ENCODE assay signal across 8 cellular contexts in the genomic region with DNA sequence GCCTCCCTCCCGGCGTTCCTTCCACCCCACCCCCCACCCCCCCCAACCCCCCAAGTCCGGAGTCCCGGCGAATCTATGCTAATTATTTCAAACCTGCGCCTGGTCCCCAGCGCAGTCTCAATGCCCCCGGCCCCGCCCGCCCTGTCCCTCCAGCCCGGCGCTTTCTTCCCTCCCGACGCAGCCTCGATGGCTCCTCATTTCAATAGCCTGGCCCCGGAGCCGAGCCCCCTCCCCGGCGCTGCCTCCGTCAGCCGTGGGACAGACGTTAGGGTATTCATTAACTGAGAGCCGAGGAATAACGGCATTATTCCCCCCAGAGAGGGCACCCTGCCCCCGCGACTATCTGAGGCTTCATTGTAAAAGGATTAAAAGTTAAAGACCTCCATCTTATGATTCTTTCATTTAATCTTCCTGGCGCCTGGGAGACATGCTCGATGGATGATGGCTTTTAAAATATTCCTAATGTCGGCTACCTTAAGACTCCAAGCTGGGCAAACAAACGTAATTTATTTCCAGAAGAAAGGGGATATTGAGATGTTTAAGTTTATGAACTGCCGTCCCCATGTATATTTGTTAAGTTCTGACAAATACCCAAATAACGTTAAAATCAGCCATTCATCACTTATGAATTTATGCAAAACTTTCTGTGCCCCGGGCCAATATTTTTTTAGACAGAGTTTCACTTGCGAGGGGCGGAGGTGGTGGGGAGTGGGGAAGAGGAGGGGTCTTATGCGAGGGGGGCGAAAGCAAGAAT. TPM values are rescaled to one million over a fixed set of nuclear protein-coding genes. Genes with fewer than 3 reads are reported as not detected.
A peak's percentile ranks its signal among the peaks of the same experiment; 100 is the strongest.
DNase-seq lines count a peak whose midpoint lies in the region; ATAC-seq, FAIRE-seq and TF ChIP-seq lines count a peak whose summit lies in the region.

No MANE protein-coding gene starts in this region.

- H3K36me3 ChIP-seq in cardiac muscle cell (no peaks in the 10 kb centered on the region), kidney (ENCODE audit: control insufficient read depth in 1 of 2, insufficient read depth in 2 of 2, low read length in 2 of 2) (no peaks in the 10 kb centered on the region)

- H3K27me3 ChIP-seq in cardiac muscle cell, result no peaks in the 10 kb centered on the region

- H3K4me3 Mint-ChIP-seq in activated T-cell treated with anti-CD3 and anti-CD28 coated beads, Interleukin-2, amount 50 U/mL, for 4 hours, result peak overlapping the region; percentile 75
- peak overlapping the region; percentile 87 for H3K4me3 Mint-ChIP-seq in type B pancreatic cell

- peaks cover 62% of the 10 kb centered on the region for H3K4me1 Mint-ChIP-seq in activated T-cell treated with anti-CD3 and anti-CD28 coated beads, Interleukin-2, amount 50 U/mL, for 4 hours (ENCODE audit: low read depth)
- peaks cover 20% of the 10 kb centered on the region for H3K4me1 Mint-ChIP-seq in type B pancreatic cell (ENCODE audit: unreplicated experiment)

- peak overlapping the region; percentile 67 for H3K4me3 ChIP-seq in cardiac muscle cell
- H3K4me3 ChIP-seq in kidney (ENCODE audit: low read length in 2 of 2), result peak overlapping the region; percentile 42 to 52

- no peaks in the 10 kb centered on the region for H3K36me3 Mint-ChIP-seq in activated T-cell treated with anti-CD3 and anti-CD28 coated beads, Interleukin-2, amount 50 U/mL, for 4 hours (ENCODE audit: insufficient read depth)
- no peaks in the 10 kb centered on the region for H3K36me3 Mint-ChIP-seq in type B pancreatic cell

- peaks cover 15% of the 10 kb centered on the region for H3K4me1 ChIP-seq in cardiac muscle cell (ENCODE audit: low read depth)
- peaks cover 7 to 12% of the 10 kb centered on the region in 2 donors for H3K4me1 ChIP-seq in kidney (ENCODE audit: control insufficient read depth in 1 of 2, insufficient read depth in 1 of 2, low read depth in 1 of 2, low read length in 2 of 2)

- peak overlapping the region; percentile 65 for H3K27ac Mint-ChIP-seq in type B pancreatic cell

- intact Hi-C loops in left ventricle myocardium superior (cut with micrococcal nuclease) (loop anchor here (10.0 kb wide), 1 partner anchor 178 kb away; no protein-coding TSS in a partner anchor), kidney (cut with DNase I) (no loop called here)

- H3K9me3 ChIP-seq in cardiac muscle cell (ENCODE audit: low read depth) (no peaks in the 10 kb centered on the region), kidney (ENCODE audit: control insufficient read depth in 1 of 2, low read length in 2 of 2) (no peaks in the 10 kb centered on the region)

- peak overlapping the region; percentile 89 for H3K27ac ChIP-seq in cardiac muscle cell
- H3K27ac ChIP-seq in kidney (ENCODE audit: low read depth in 2 of 2, low read length in 2 of 2), result no peak overlapping the region

- peak in 1 of 2 donors; percentile 85 for DNase-seq in cardiac muscle cell (ENCODE audit: low read depth in 1 of 2, low spot score in 1 of 2)
- DNase-seq in left ventricle myocardium superior, result no peak
- DNase-seq in activated T-cell treated with anti-CD3 and anti-CD28 coated beads, Interleukin-2, amount 50 U/mL, for 4 hours, result no peak
- no peak for DNase-seq in kidney
- DNase-seq in type B pancreatic cell (ENCODE audit: extremely low spot score, unreplicated experiment), result no peak

- peaks cover 44% of the 10 kb centered on the region for H3K27me3 Mint-ChIP-seq in activated T-cell treated with anti-CD3 and anti-CD28 coated beads, Interleukin-2, amount 50 U/mL, for 4 hours (ENCODE audit: low read depth)
- peaks cover 58% of the 10 kb centered on the region for H3K27me3 Mint-ChIP-seq in type B pancreatic cell

- no peak overlapping the region for H3K9ac ChIP-seq in kidney (ENCODE audit: low read length in 2 of 2)

- ATAC-seq in left ventricle myocardium superior (no peak), HG02642 (IDR thresholded peaks at IDR 0.05; ENCODE audit: poor library complexity, unreplicated experiment) (no peak), HG03457 (IDR thresholded peaks at IDR 0.05; ENCODE audit: unreplicated experiment) (no peak), GM18870 (IDR thresholded peaks at IDR 0.05; ENCODE audit: unreplicated experiment) (no peak)
- ATAC-seq in activated T-cell treated with anti-CD3 and anti-CD28 coated beads, Interleukin-2, amount 50 U/mL, for 4 hours, result no peak

- TF ChIP-seq CTCF in cardiac muscle cell (IDR thresholded peaks at IDR 0.05; ENCODE audit: low read depth, low read length) (no peak), kidney (IDR thresholded peaks at IDR 0.05; ENCODE audit: borderline replicate concordance, extremely low read depth, insufficient read depth) (no peak), type B pancreatic cell (conservative IDR thresholded peaks at IDR 0.05) (no peak)

- no peaks in the 10 kb centered on the region for H3K9me3 Mint-ChIP-seq in activated T-cell treated with anti-CD3 and anti-CD28 coated beads, Interleukin-2, amount 50 U/mL, for 4 hours
- no peaks in the 10 kb centered on the region for H3K9me3 Mint-ChIP-seq in type B pancreatic cell

- FAIRE-seq in kidney (lab: Jason Lieb, UNC), result no peak

RNA-seq across cellular contexts. Expression of a gene that starts 3.4 kb away (rescaled TPM):
- total RNA-seq in cardiac muscle cell (45.5 and 66.4 TPM in 2 replicates), left ventricle myocardium superior (0.22 TPM), kidney (0.98 TPM), type B pancreatic cell (ENCODE audit: low replicate concordance) (1.7 and 13.7 TPM in 2 replicates)
- polyA plus RNA-seq in cardiac muscle cell (18.9 and 32.7 TPM in 2 replicates), kidney (ENCODE audit: insufficient read depth, low read depth, low replicate concordance) (0.34 TPM)
- total RNA-seq in activated T-cell treated with anti-CD3 and anti-CD28 coated beads, Interleukin-2, amount 50 U/mL, for 4 hours, result under 1 TPM; 0.37 to 0.89 (median 0.43) TPM
